ENCODE assay signal across 8 cellular contexts in the genomic region with DNA sequence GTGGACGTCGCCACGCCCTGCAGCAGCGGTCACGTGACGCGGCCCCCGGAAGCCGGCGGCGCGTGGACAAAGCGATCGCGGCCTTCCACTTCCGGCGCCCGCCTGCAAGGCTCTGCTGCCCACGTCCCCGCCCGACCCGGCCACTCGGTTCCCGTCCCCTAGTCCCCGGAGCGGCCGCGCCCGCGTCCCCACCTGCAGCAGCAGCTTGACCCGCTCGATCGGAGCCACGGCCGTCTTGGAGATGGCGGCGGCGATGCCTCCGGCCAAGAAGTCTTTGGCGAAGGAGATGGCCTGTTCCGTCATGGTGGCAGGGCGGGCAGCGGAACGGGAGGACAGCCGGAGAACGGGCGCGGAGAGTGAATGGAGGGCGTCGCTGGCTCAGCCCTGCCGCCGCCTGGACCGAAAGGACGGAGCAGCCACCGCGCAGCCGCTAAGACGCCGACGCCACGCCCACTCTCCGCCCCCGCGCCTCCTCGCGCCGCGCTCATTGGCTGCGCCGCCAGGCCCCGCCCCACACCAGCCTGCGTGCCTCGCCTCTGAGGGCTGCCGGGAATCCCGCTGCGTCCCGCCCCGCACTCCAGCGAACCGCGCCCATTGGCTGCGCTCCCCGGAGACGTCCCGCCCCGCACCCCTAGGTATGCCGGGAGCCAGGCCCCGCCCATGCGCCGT. TPM values are rescaled to one million over a fixed set of nuclear protein-coding genes. Genes with fewer than 3 reads are reported as not detected.
A peak's percentile ranks its signal among the peaks of the same experiment; 100 is the strongest.
DNase-seq lines count a peak whose midpoint lies in the region; ATAC-seq and TF ChIP-seq lines count a peak whose summit lies in the region.

TSS of gene SLC25A6 (minus strand) at position 407 of the 669 bp plus-strand sequence. CDS start at position 303, 104 bp downstream.

- intact Hi-C loops in activated CD4-positive, alpha-beta memory T cell treated with anti-CD3 and anti-CD28 coated beads for 36 hours (cut with micrococcal nuclease), result loop anchor here (1.0 to 10.0 kb wide), 11 partner anchors 61 to 1300 kb away; partner anchors contain the start of genes AKAP17A, CD99, CRLF2 and GTPBP6

- no peaks in the 10 kb centered on the region for H3K9me3 ChIP-seq in endodermal cell (ENCODE audit: control insufficient read depth, low read length)
- no peaks in the 10 kb centered on the region for H3K9me3 ChIP-seq in mononuclear cell (ENCODE audit: low read depth, low read length)

- H3K9me3 Mint-ChIP-seq in activated CD4-positive, alpha-beta memory T cell treated with anti-CD3 and anti-CD28 coated beads for 36 hours, result no peaks in the 10 kb centered on the region
- no peaks in the 10 kb centered on the region for H3K9me3 Mint-ChIP-seq in endodermal cell

- H3K27me3 ChIP-seq in endodermal cell (ENCODE audit: control insufficient read depth, insufficient read depth, low read length, poor library complexity, severe bottlenecking), result no peaks in the 10 kb centered on the region
- H3K27me3 ChIP-seq in mononuclear cell (ENCODE audit: insufficient read depth, low read length), result no peaks in the 10 kb centered on the region

- CTCF ChIA-PET in activated CD4-positive, alpha-beta memory T cell treated with anti-CD3 and anti-CD28 coated beads for 36 hours (lab: Charles Lee), result no interaction called here

- peak within 1 kb of the TSS; percentile 98 for H3K4me3 ChIP-seq in endodermal cell (ENCODE audit: low read length)
- peak within 1 kb of the TSS; percentile 98 for H3K4me3 ChIP-seq in mononuclear cell (ENCODE audit: low read length)

- H3K36me3 ChIP-seq in endodermal cell (ENCODE audit: control insufficient read depth, insufficient read depth, low read length), result peaks cover 57% of the 10 kb centered on the region

- ATAC-seq in GM19438 (IDR thresholded peaks at IDR 0.05; ENCODE audit: low read depth, unreplicated experiment), result peak; percentile 90

- DNase-seq in Ammon's horn (ENCODE audit: low spot score) (peak; percentile 99), HK-2 (ENCODE audit: unreplicated experiment) (peak; percentile 96), endodermal cell (peak; percentile 99), SKM-1 (lab: John Stamatoyannopoulos, UW; ENCODE audit: unreplicated experiment) (no peak)
- DNase-seq in activated CD4-positive, alpha-beta memory T cell treated with anti-CD3 and anti-CD28 coated beads for 36 hours, result peak; percentile 100
- DNase-seq in stimulated activated CD8-positive, alpha-beta memory T cell treated with anti-CD3 and anti-CD28 coated beads, Interleukin-4, amount 100 ng/mL, for 24 hours (ENCODE audit: low read depth), result peak; percentile 99

- H3K36me3 Mint-ChIP-seq in activated CD4-positive, alpha-beta memory T cell treated with anti-CD3 and anti-CD28 coated beads for 36 hours, result peaks cover 56% of the 10 kb centered on the region
- H3K36me3 Mint-ChIP-seq in endodermal cell (ENCODE audit: low read depth), result peaks cover 61% of the 10 kb centered on the region

- POLR2A ChIA-PET in activated CD4-positive, alpha-beta memory T cell treated with anti-CD3 and anti-CD28 coated beads for 36 hours (lab: Charles Lee), result no interaction called here

- WGBS in endodermal cell (ENCODE audit: insufficient coverage in 1 of 2, insufficient read length in 1 of 2), 2 experiments, result 0% methylated on average over 51 to 90 of the region's 90 CpGs

- peaks cover 57% of the 10 kb centered on the region for H3K4me1 Mint-ChIP-seq in activated CD4-positive, alpha-beta memory T cell treated with anti-CD3 and anti-CD28 coated beads for 36 hours (ENCODE audit: low read depth)
- peaks cover 7% of the 10 kb centered on the region for H3K4me1 Mint-ChIP-seq in endodermal cell

- peak within 1 kb of the TSS; percentile 95 for H3K9ac ChIP-seq in endodermal cell (ENCODE audit: extremely low read depth, low read length, poor library complexity, severe bottlenecking)

- peak within 1 kb of the TSS; percentile 84 for H3K4me3 Mint-ChIP-seq in activated CD4-positive, alpha-beta memory T cell treated with anti-CD3 and anti-CD28 coated beads for 36 hours
- peak within 1 kb of the TSS; percentile 90 for H3K4me3 Mint-ChIP-seq in endodermal cell

- peak within 1 kb of the TSS; percentile 99 for H3K27ac ChIP-seq in endodermal cell (ENCODE audit: low read depth, low read length)

- H3K27me3 Mint-ChIP-seq in activated CD4-positive, alpha-beta memory T cell treated with anti-CD3 and anti-CD28 coated beads for 36 hours, result no peaks in the 10 kb centered on the region
- no peaks in the 10 kb centered on the region for H3K27me3 Mint-ChIP-seq in endodermal cell (ENCODE audit: insufficient read depth)

- peaks cover 3% of the 10 kb centered on the region for H3K4me1 ChIP-seq in endodermal cell (ENCODE audit: control insufficient read depth, insufficient read depth, low read length)
- H3K4me1 ChIP-seq in mononuclear cell (ENCODE audit: insufficient read depth, low read length), result peaks cover 41% of the 10 kb centered on the region

- H3K27ac Mint-ChIP-seq in activated CD4-positive, alpha-beta memory T cell treated with anti-CD3 and anti-CD28 coated beads for 36 hours, result peak within 1 kb of the TSS; percentile 96
- peak within 1 kb of the TSS; percentile 95 for H3K27ac Mint-ChIP-seq in endodermal cell

- peak; percentile 52 for TF ChIP-seq CTCF in endodermal cell (conservative IDR thresholded peaks at IDR 0.05)

RNA-seq across cellular contexts. Expression of gene SLC25A6, which starts in this region (rescaled TPM):
- 100 to 1,000 TPM; 399 to 407 TPM for total RNA-seq in activated CD4-positive, alpha-beta memory T cell treated with anti-CD3 and anti-CD28 coated beads for 36 hours
- total RNA-seq in endodermal cell (100 to 1,000 TPM; 424 to 429 TPM), mononuclear cell (315 TPM)
- polyA plus RNA-seq in endodermal cell (2013, experiment 1 of 2), result 420 TPM
- 381 TPM for polyA plus RNA-seq in endodermal cell (2013, experiment 2 of 2)
